ENCODE assay signal across 8 cellular contexts in the genomic region with DNA sequence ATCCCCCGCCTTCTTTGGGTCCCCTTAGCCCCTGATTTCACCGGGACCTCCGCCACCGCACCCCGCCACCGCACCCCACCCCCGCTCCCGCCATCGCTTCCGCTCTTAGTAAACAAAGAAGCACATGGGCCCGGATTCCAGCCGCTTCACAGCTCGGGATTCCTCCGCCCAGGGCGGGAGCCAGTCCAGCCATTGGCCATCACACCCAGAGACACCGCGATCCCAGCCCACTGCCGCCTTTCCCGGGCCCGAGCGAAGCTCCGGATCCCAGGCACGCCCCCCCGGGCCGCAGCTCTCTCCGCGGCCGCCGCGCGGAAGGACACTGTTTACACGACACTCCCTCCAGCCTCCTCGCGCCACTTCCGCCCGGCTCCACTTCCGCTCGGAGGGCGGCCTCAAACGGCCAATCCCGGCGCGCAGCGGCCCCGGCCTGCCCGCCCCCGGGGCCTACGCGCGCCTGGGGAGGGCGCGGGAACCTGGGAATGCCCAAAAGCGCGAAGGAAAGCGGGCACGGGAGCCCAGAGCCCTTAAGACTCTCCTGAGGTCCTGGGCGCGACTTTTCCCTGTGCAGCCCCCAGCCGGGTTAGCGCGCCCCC. TPM values are rescaled to one million over a fixed set of nuclear protein-coding genes. Genes with fewer than 3 reads are reported as not detected.
DNase-seq lines count a peak whose midpoint lies in the region; ATAC-seq and TF ChIP-seq lines count a peak whose summit lies in the region.

No MANE protein-coding gene starts in this region.

- peaks cover 34% of the 10 kb centered on the region for H3K36me3 ChIP-seq in GM06990 (ENCODE audit: control insufficient read depth, insufficient read depth, low read length)
- peaks cover 50% of the 10 kb centered on the region for H3K36me3 ChIP-seq in osteoblast (ENCODE audit: insufficient read depth, low read length)

- peaks cover 42% of the 10 kb centered on the region for H3K79me2 ChIP-seq in osteoblast (ENCODE audit: insufficient read depth, low read length)

- H2AFZ ChIP-seq in osteoblast (ENCODE audit: low read length), result peak overlapping the region; percentile 57

- H3K27me3 Mint-ChIP-seq in activated naive CD8-positive, alpha-beta T cell, result no peaks in the 10 kb centered on the region
- peaks cover 29% of the 10 kb centered on the region for H3K27me3 Mint-ChIP-seq in glutamatergic neuron (ENCODE audit: unreplicated experiment)

- H3K4me1 ChIP-seq in osteoblast (ENCODE audit: insufficient read depth, low read length), result peaks cover 25% of the 10 kb centered on the region

- peak overlapping the region; percentile 93 for H3K4me3 Mint-ChIP-seq in activated naive CD8-positive, alpha-beta T cell
- peak overlapping the region; percentile 99 for H3K4me3 Mint-ChIP-seq in glutamatergic neuron (ENCODE audit: unreplicated experiment)

- H4K20me1 ChIP-seq in osteoblast (ENCODE audit: insufficient read depth, low read length), result no peaks in the 10 kb centered on the region

- H3K27me3 ChIP-seq in GM06990 (replicated peaks; ENCODE audit: control insufficient read depth, insufficient read depth, low read length), result no peaks in the 10 kb centered on the region
- H3K27me3 ChIP-seq in osteoblast (ENCODE audit: insufficient read depth, low read length), result no peaks in the 10 kb centered on the region

- peaks cover 38% of the 10 kb centered on the region for H3K4me1 Mint-ChIP-seq in activated naive CD8-positive, alpha-beta T cell (ENCODE audit: low read depth)
- peaks cover 28% of the 10 kb centered on the region for H3K4me1 Mint-ChIP-seq in glutamatergic neuron (ENCODE audit: low read depth, unreplicated experiment)

- H3K4me3 ChIP-seq in GM06990 (replicated peaks; ENCODE audit: low read depth, low read length), result peak overlapping the region; percentile 83
- peak overlapping the region; percentile 90 for H3K4me3 ChIP-seq in osteoblast (ENCODE audit: insufficient read depth, low read length)

- H3K27ac Mint-ChIP-seq in activated naive CD8-positive, alpha-beta T cell, result peak overlapping the region; percentile 99
- peak overlapping the region; percentile 98 for H3K27ac Mint-ChIP-seq in glutamatergic neuron (ENCODE audit: unreplicated experiment)

- ATAC-seq in HG02588 (IDR thresholded peaks at IDR 0.05; ENCODE audit: unreplicated experiment), result peak; percentile 57

- TF ChIP-seq CTCF in GM06990 (IDR thresholded peaks at IDR 0.05; ENCODE audit: insufficient read depth, low read length, poor library complexity, severe bottlenecking) (no peak), glutamatergic neuron (IDR thresholded peaks at IDR 0.05; ENCODE audit: partially characterized antibody, unreplicated experiment) (no peak), osteoblast (IDR thresholded peaks at IDR 0.05; ENCODE audit: extremely low read depth, low read depth, low read length) (no peak)

- no peaks in the 10 kb centered on the region for H3K9me3 ChIP-seq in osteoblast (ENCODE audit: low read depth, low read length)

- H3K27ac ChIP-seq in osteoblast (ENCODE audit: low read depth, low read length), result peak overlapping the region; percentile 76
- peak overlapping the region; percentile 74 for H3K27ac ChIP-seq in temporal lobe (ENCODE audit: low read depth, low read length)

- peaks cover 15% of the 10 kb centered on the region for H3K36me3 Mint-ChIP-seq in activated naive CD8-positive, alpha-beta T cell
- peaks cover 23% of the 10 kb centered on the region for H3K36me3 Mint-ChIP-seq in glutamatergic neuron (ENCODE audit: unreplicated experiment)

- DNase-seq in GM06990 (ENCODE audit: extremely low read depth, insufficient read length) (peak; percentile 96), NCI-H1048 (lab: John Stamatoyannopoulos, UW) (peak; percentile 90), SKM-1 (lab: John Stamatoyannopoulos, UW; ENCODE audit: unreplicated experiment) (peak; percentile 64), glutamatergic neuron (peak; percentile 98), osteoblast (ENCODE audit: insufficient read length, low spot score, missing footprints) (peak; percentile 99)

- H3K4me2 ChIP-seq in osteoblast (ENCODE audit: insufficient read depth, low read length), result peak overlapping the region; percentile 97

- H3K9me3 Mint-ChIP-seq in activated naive CD8-positive, alpha-beta T cell (ENCODE audit: low read depth), result no peaks in the 10 kb centered on the region
- peaks cover 31% of the 10 kb centered on the region for H3K9me3 Mint-ChIP-seq in glutamatergic neuron (ENCODE audit: unreplicated experiment)

RNA-seq across cellular contexts. Expression of a gene that starts 0.7 kb away (rescaled TPM):
- total RNA-seq in glutamatergic neuron (ENCODE audit: unreplicated experiment) (196 TPM), osteoblast (28.6 and 31.2 TPM in 2 replicates), temporal lobe (48.4 TPM)

RNA-seq across cellular contexts. Expression of a gene that starts 0.9 kb away (rescaled TPM):
- total RNA-seq in glutamatergic neuron (ENCODE audit: unreplicated experiment) (25.9 TPM), osteoblast (19.5 and 20.0 TPM in 2 replicates), temporal lobe (20.4 TPM)

RNA-seq across cellular contexts. Expression of a gene that starts 11.7 kb away (rescaled TPM):
- total RNA-seq in glutamatergic neuron (ENCODE audit: unreplicated experiment) (77.4 TPM), osteoblast (42.4 and 45.6 TPM in 2 replicates), temporal lobe (33.2 TPM)

RNA-seq across cellular contexts. Expression of a gene that starts 18.6 kb away (rescaled TPM):
- 63.1 TPM for total RNA-seq in glutamatergic neuron (ENCODE audit: unreplicated experiment)
- total RNA-seq in osteoblast, result 33.3 and 36.2 TPM in 2 replicates
- total RNA-seq in temporal lobe, result 32.2 TPM

RNA-seq across cellular contexts. Expression of a gene that starts 18.9 kb away (rescaled TPM):
- 19.3 TPM for total RNA-seq in glutamatergic neuron (ENCODE audit: unreplicated experiment)
- 24.2 and 25.0 TPM in 2 replicates for total RNA-seq in osteoblast
- 11.1 TPM for total RNA-seq in temporal lobe

Comparison
In these comparisons a context has a peak if more than half of its experiments do, and no peak if none do; other contexts are left out.
1. Peak in every context shown above with its lines: DNase-seq, ATAC-seq, H3K4me3 ChIP-seq and H3K27ac ChIP-seq.